21 cellular contexts compared by ENCODE assay signal in the genomic region with DNA sequence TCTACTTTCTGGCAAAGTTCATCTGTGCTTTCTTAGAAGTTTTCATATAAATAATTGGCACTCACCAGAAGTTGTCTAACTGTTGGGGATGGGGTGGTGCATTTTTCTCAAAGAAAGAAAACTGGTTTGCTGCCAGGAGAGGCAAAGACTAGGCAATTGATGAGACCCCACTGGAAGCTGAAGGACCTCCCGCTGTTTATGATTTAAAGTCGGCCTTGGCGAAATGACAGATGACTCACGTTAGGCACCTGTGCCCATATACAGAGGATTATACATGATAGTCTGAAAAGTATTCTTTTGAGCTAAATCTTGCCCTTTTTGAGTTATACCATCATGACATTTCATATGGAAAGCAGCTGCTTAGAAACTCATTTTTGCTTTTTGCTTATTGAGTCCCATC.
"Had no signal": no experiment of that assay in that cellular context is flagged by ENCODE, and none has a peak within 500 bp of the region (broad histone marks: within the 10 kb centered on the region; RNA-seq: fewer than 3 reads in every experiment).

No MANE protein-coding gene starts in this region.

- H3K4me3 ChIP-seq: K562, SJSA1, SK-N-MC had no signal

- H3K27ac ChIP-seq: HL-60, KMS-11, SJSA1, SK-N-MC had no signal

- H3K27me3 ChIP-seq: SJSA1 had no signal

- H3K9me3 ChIP-seq: SJSA1 had no signal

- H3K4me1 ChIP-seq: SJSA1 had no signal

- H3K4me2 ChIP-seq: KMS-11 had no signal

- H3K36me3 ChIP-seq: SJSA1 had no signal

- DNase-seq: Kasumi-1, MM.1S, NCI-H1105 treated with DMSO at 0.1 percent for 48 hours, NCI-H1436 treated with DMSO at 0.1 percent for 48 hours, NCI-H1694, NCI-H187 treated with DMSO at 0.1 percent for 48 hours, NCI-H2029 treated with DMSO at 0.1 percent for 48 hours, NCI-H2171 treated with DMSO at 0.1 percent for 48 hours, NCI-H345, NCI-H524, NCI-H526 treated with DMSO at 0.1 percent for 48 hours, NCI-H82, Right ventricle myocardium superior, RPMI8226, SIG-M5, T-helper 2 cell had no signal
